16 cellular contexts compared by ENCODE assay signal in genomic region chr2:10126627-10127026, GRCh38. TPM values are rescaled to one million over a fixed set of nuclear protein-coding genes. Genes with fewer than 3 reads are reported as not detected.
DNase-seq lines count a peak whose midpoint lies in the region; ATAC-seq and TF ChIP-seq lines count a peak whose summit lies in the region.
"Had no signal": no experiment of that assay in that cellular context is flagged by ENCODE, and none has a peak within 500 bp of the region (broad histone marks: within the 10 kb centered on the region; RNA-seq: fewer than 3 reads in every experiment).

No MANE protein-coding gene starts in this region.

- peak overlapping the region; percentile 41 for H3K4me3 Mint-ChIP-seq in activated T-helper 2 cell treated with anti-CD3 and anti-CD28 coated beads, Interferon-gamma antibody, Interleukin-2, Interleukin-4, amounts not matched to agents 10 μg/mL and 5 μg/mL and 100 μg/mL, durations not matched to agents 14 hours and 24 hours and 36 hours (ENCODE audit: low read depth)

- H3K9me3 Mint-ChIP-seq in activated T-helper 2 cell treated with anti-CD3 and anti-CD28 coated beads, Interferon-gamma antibody, Interleukin-2, Interleukin-4, amounts not matched to agents 10 μg/mL and 5 μg/mL and 100 μg/mL, durations not matched to agents 14 hours and 24 hours and 36 hours = no peaks in the 10 kb centered on the region

- intact Hi-C loops in activated T-helper 2 cell treated with anti-CD3 and anti-CD28 coated beads, Interferon-gamma antibody, Interleukin-2, Interleukin-4, amounts not matched to agents 10 μg/mL and 5 μg/mL and 100 μg/mL, durations not matched to agents 14 hours and 24 hours and 36 hours (cut with micrococcal nuclease) = no loop called here

- WGBS in gastroesophageal sphincter (ENCODE audit: low coverage in 1 of 2), 2 donors = 50 to 81% methylated on average over 4 to 5 of the region's 5 CpGs

- peaks cover 97% of the 10 kb centered on the region for H3K79me2 ChIP-seq in DND-41 (ENCODE audit: insufficient read depth, low read length)

- H3K9ac ChIP-seq in DND-41 (ENCODE audit: low read depth, low read length) = peak overlapping the region; percentile 100

- H3K4me2 ChIP-seq in DND-41 (ENCODE audit: insufficient read depth, low read length) = peak overlapping the region; percentile 70

- H4K20me1 ChIP-seq in DND-41 (ENCODE audit: insufficient read depth, low read length) = peaks cover 80% of the 10 kb centered on the region

- H3K27ac Mint-ChIP-seq in activated T-helper 2 cell treated with anti-CD3 and anti-CD28 coated beads, Interferon-gamma antibody, Interleukin-2, Interleukin-4, amounts not matched to agents 10 μg/mL and 5 μg/mL and 100 μg/mL, durations not matched to agents 14 hours and 24 hours and 36 hours = peak overlapping the region; percentile 13

- no peaks in the 10 kb centered on the region for H3K9me3 ChIP-seq in DND-41 (ENCODE audit: insufficient read depth, low read length, severe bottlenecking)
- H3K9me3 ChIP-seq in gastroesophageal sphincter = no peaks in the 10 kb centered on the region
- H3K9me3 ChIP-seq: thoracic aorta had no signal

- H2AFZ ChIP-seq in DND-41 (ENCODE audit: low read depth, low read length) = no peak overlapping the region

- no peak for ATAC-seq in DND-41 (ENCODE audit: insufficient read depth, low read depth)
- ATAC-seq in gastroesophageal sphincter = no peak
- ATAC-seq in GM18502 (IDR thresholded peaks at IDR 0.05; ENCODE audit: poor library complexity, unreplicated experiment) = no peak

- TF ChIP-seq POLR2A in gastroesophageal sphincter (IDR thresholded peaks at IDR 0.05) = no peak

- H3K4me3 ChIP-seq in DND-41 (ENCODE audit: low read depth in 1 of 2, low read length in 2 of 2) (peak overlapping the region; percentile 2 to 96; a peak in 3 of 4 replicates), fibroblast of pulmonary artery (replicated peaks; ENCODE audit: low read depth, low read length) (no peak overlapping the region), gastroesophageal sphincter (no peak overlapping the region)
- H3K4me3 ChIP-seq: lung, thoracic aorta had no signal

- peaks cover 56% of the 10 kb centered on the region for H3K4me1 Mint-ChIP-seq in activated T-helper 2 cell treated with anti-CD3 and anti-CD28 coated beads, Interferon-gamma antibody, Interleukin-2, Interleukin-4, amounts not matched to agents 10 μg/mL and 5 μg/mL and 100 μg/mL, durations not matched to agents 14 hours and 24 hours and 36 hours (ENCODE audit: low read depth)

- H3K27me3 Mint-ChIP-seq in activated T-helper 2 cell treated with anti-CD3 and anti-CD28 coated beads, Interferon-gamma antibody, Interleukin-2, Interleukin-4, amounts not matched to agents 10 μg/mL and 5 μg/mL and 100 μg/mL, durations not matched to agents 14 hours and 24 hours and 36 hours (ENCODE audit: low read depth) = no peaks in the 10 kb centered on the region

- in situ Hi-C loops in ACHN (cut with HindIII; ENCODE audit: low pct_ligation_motif_present, low pct_unique_long_range_greater_than_20kb, low sequenced_read_pairs) = no loop called here

- H3K27me3 ChIP-seq in DND-41 (ENCODE audit: insufficient read depth, low read length, poor library complexity) (no peaks in the 10 kb centered on the region), gastroesophageal sphincter (peaks cover 31% of the 10 kb centered on the region)

- TF ChIP-seq CTCF in DND-41 (IDR thresholded peaks at IDR 0.05; ENCODE audit: borderline replicate concordance, extremely low read depth, low read length, poor library complexity, severe bottlenecking) (peak; percentile 6), fibroblast of pulmonary artery (IDR thresholded peaks at IDR 0.05; ENCODE audit: low read length, missing control alignments) (no peak), gastroesophageal sphincter (IDR thresholded peaks at IDR 0.05) (no peak)

- DNase-seq in DND-41 (no peak), NCI-H1092 treated with DMSO at 0.1 percent for 48 hours (lab: John Stamatoyannopoulos, UW) (peak; percentile 49), fibroblast of pulmonary artery (ENCODE audit: low read depth) (peak; percentile 87), KG1 (lab: John Stamatoyannopoulos, UW) (no peak), ACHN (no peak)
- no peak for DNase-seq in activated T-helper 2 cell treated with anti-CD3 and anti-CD28 coated beads, Interferon-gamma antibody, Interleukin-2, Interleukin-4, amounts not matched to agents 10 μg/mL and 5 μg/mL and 100 μg/mL, durations not matched to agents 14 hours and 24 hours and 36 hours (ENCODE audit: low spot score)
- DNase-seq: CD4-positive, CD25-positive, alpha-beta regulatory T cell; central memory CD4-positive, alpha-beta T cell; NCI-H510A; nucleus accumbens; SHP77 treated with DMSO at 0.1 percent for 48 hours had no signal

- H3K4me1 ChIP-seq in DND-41 (ENCODE audit: insufficient read depth, low read length) (peaks cover 65% of the 10 kb centered on the region), gastroesophageal sphincter (peaks cover 0 to 31% (median 11%) of the 10 kb centered on the region in 3 donors)

- peaks cover 93% of the 10 kb centered on the region for H3K36me3 ChIP-seq in DND-41 (ENCODE audit: insufficient read depth, low read length)
- H3K36me3 ChIP-seq in gastroesophageal sphincter = no peaks in the 10 kb centered on the region
- H3K36me3 ChIP-seq: thoracic aorta had no signal

- TF ChIP-seq EP300 in gastroesophageal sphincter (IDR thresholded peaks at IDR 0.05) = no peak

- H3K27ac ChIP-seq in DND-41 (ENCODE audit: low read length) (peak overlapping the region; percentile 39; the same call in 1 of the 2 replicates), gastroesophageal sphincter (no peak overlapping the region)
- H3K27ac ChIP-seq: epithelial cell of prostate, thoracic aorta had no signal

- H3K36me3 Mint-ChIP-seq in activated T-helper 2 cell treated with anti-CD3 and anti-CD28 coated beads, Interferon-gamma antibody, Interleukin-2, Interleukin-4, amounts not matched to agents 10 μg/mL and 5 μg/mL and 100 μg/mL, durations not matched to agents 14 hours and 24 hours and 36 hours (ENCODE audit: low read depth) = peaks cover 87% of the 10 kb centered on the region
- H3K36me3 Mint-ChIP-seq: CD4-positive, CD25-positive, alpha-beta regulatory T cell had no signal

RNA-seq across cellular contexts. Expression of gene RRM2, which starts 4.1 kb away (rescaled TPM):
- total RNA-seq in activated T-helper 2 cell treated with anti-CD3 and anti-CD28 coated beads, Interferon-gamma antibody, Interleukin-2, Interleukin-4, amounts not matched to agents 10 μg/mL and 5 μg/mL and 100 μg/mL, durations not matched to agents 14 hours and 24 hours and 36 hours = 374 TPM in 2 replicates
- 1 to 10 TPM in 3 of 4 donors, under 1 TPM in 1; 0.40 to 3.2 (median 2.0) TPM for total RNA-seq in gastroesophageal sphincter

RNA-seq across cellular contexts. Expression of gene CYS1, which starts 46.4 kb away (rescaled TPM):
- total RNA-seq in activated T-helper 2 cell treated with anti-CD3 and anti-CD28 coated beads, Interferon-gamma antibody, Interleukin-2, Interleukin-4, amounts not matched to agents 10 μg/mL and 5 μg/mL and 100 μg/mL, durations not matched to agents 14 hours and 24 hours and 36 hours = 0.78 and 0.89 TPM in 2 replicates
- total RNA-seq in gastroesophageal sphincter = 10 to 100 TPM in 3 of 4 donors, 1 to 10 TPM in 1; 8.6 to 50.7 (median 32.6) TPM
- total RNA-seq: CD4-positive, CD25-positive, alpha-beta regulatory T cell had no signal

Comparison
In these comparisons a context has a peak if more than half of its experiments do, and no peak if none do; other contexts are left out.
1. DNase-seq: peak in NCI-H1092 treated with DMSO at 0.1 percent for 48 hours (single experiment) and fibroblast of pulmonary artery (single experiment); none in DND-41 (single experiment), activated T-helper 2 cell treated with anti-CD3 and anti-CD28 coated beads, Interferon-gamma antibody, Interleukin-2, Interleukin-4, amounts not matched to agents 10 μg/mL and 5 μg/mL and 100 μg/mL, durations not matched to agents 14 hours and 24 hours and 36 hours (single experiment), KG1 (single experiment) and ACHN (single experiment).
2. H3K4me3 ChIP-seq: peak in DND-41 (2 of 2); none in fibroblast of pulmonary artery (single experiment) and gastroesophageal sphincter (0 of 2).
3. RNA of gene RRM2, which starts 4.1 kb away (total RNA-seq): 374 TPM in activated T-helper 2 cell treated with anti-CD3 and anti-CD28 coated beads, Interferon-gamma antibody, Interleukin-2, Interleukin-4, amounts not matched to agents 10 μg/mL and 5 μg/mL and 100 μg/mL, durations not matched to agents 14 hours and 24 hours and 36 hours; 0.40 to 3.2 TPM in gastroesophageal sphincter; every median in the first group is over 10 times any median in the second.